24 cellular contexts compared by ENCODE assay signal in genomic region chr4:185925910-185926360, GRCh38.
DNase-seq lines count a peak whose midpoint lies in the region; ATAC-seq, FAIRE-seq and TF ChIP-seq lines count a peak whose summit lies in the region.
"Had no signal": no experiment of that assay in that cellular context is flagged by ENCODE, and none has a peak within 500 bp of the region (broad histone marks: within the 10 kb centered on the region; RNA-seq: fewer than 3 reads in every experiment).

No MANE protein-coding gene starts in this region.

- H3K4me1 Mint-ChIP-seq in HFFc6 (ENCODE audit: low read depth) = 0 out of 2 replicates have a peak, but pooled peaks cover 5% of the 10 kb centered on the region
- no peaks in the 10 kb centered on the region for H3K4me1 Mint-ChIP-seq in naive thymus-derived CD4-positive, alpha-beta T cell
- H3K4me1 Mint-ChIP-seq: activated B cell treated with CpG ODN at 0.5 μM for 24 hours; activated T-helper 17 cell treated with anti-CD3 and anti-CD28 coated beads, Interleukin-2, amount 50 U/mL, for 72 hours had no signal

- H3K18ac ChIP-seq in H1 (ENCODE audit: extremely low read depth, low read length) = peak overlapping the region; percentile 52

- H3K36me3 ChIP-seq in BE2C = no peaks in the 10 kb centered on the region
- no peaks in the 10 kb centered on the region for H3K36me3 ChIP-seq in H1 (ENCODE audit: control insufficient read depth in 2 of 4, insufficient read depth in 4 of 4, low read length in 3 of 4)
- H3K36me3 ChIP-seq in naive thymus-derived CD4-positive, alpha-beta T cell (ENCODE audit: control insufficient read depth in 2 of 3, insufficient read depth in 3 of 3, low read length in 3 of 3) = no peaks in the 10 kb centered on the region
- H3K36me3 ChIP-seq: lower lobe of right lung, suprapubic skin, uterus had no signal

- H4K20me1 ChIP-seq in H1 (replicated peaks in 1 of 2; ENCODE audit: control insufficient read depth in 1 of 2, insufficient read depth in 2 of 2, low read length in 2 of 2) = no peaks in the 10 kb centered on the region

- H2BK12ac ChIP-seq in H1 (ENCODE audit: low read depth, low read length) = peak overlapping the region; percentile 90; the same call in 1 of the 2 replicates

- no peak for ATAC-seq in naive thymus-derived CD4-positive, alpha-beta T cell
- ATAC-seq: activated T-helper 17 cell treated with anti-CD3 and anti-CD28 coated beads, Interleukin-2, amount 50 U/mL, for 72 hours had no signal

- H3K9me3 Mint-ChIP-seq in HFFc6 = no peaks in the 10 kb centered on the region
- peaks cover 0 to 9% (median 5%) of the 10 kb centered on the region in 11 donors for H3K9me3 Mint-ChIP-seq in naive thymus-derived CD4-positive, alpha-beta T cell
- H3K9me3 Mint-ChIP-seq: activated T-helper 17 cell treated with anti-CD3 and anti-CD28 coated beads, Interleukin-2, amount 50 U/mL, for 72 hours had no signal

- no peaks in the 10 kb centered on the region for H3K79me1 ChIP-seq in H1 (ENCODE audit: low read depth, low read length)

- DNase-seq in BE2C (peak; percentile 68), HEK293T (ENCODE audit: extremely low spot score) (peak; percentile 49), H1 (ENCODE audit: low read depth in 1 of 2, low spot score in 2 of 2) (no peak), islet precursor cell (peak; percentile 76), DMS153 treated with DMSO at 0.1 percent for 48 hours (lab: John Stamatoyannopoulos, UW; ENCODE audit: unreplicated experiment) (no peak), HFFc6 (no peak), OCI-M1 (lab: John Stamatoyannopoulos, UW) (no peak)
- no peak for DNase-seq in naive thymus-derived CD4-positive, alpha-beta T cell
- DNase-seq: activated B cell treated with CpG ODN at 0.5 μM for 24 hours; activated CD4-positive, alpha-beta T cell treated with anti-CD3 and anti-CD28 coated beads, Interleukin-2, amount 50 U/mL, for 48 hours; activated CD8-positive, alpha-beta memory T cell treated with anti-CD3 and anti-CD28 coated beads, Interleukin-2, amount 50 U/mL, for 48 hours; AML-193; cerebellar nuclear complex; head of caudate nucleus; immature natural killer cell; lower lobe of right lung; NCI-H1417 treated with DMSO at 0.1 percent for 48 hours; NCI-H2081 treated with DMSO at 0.1 percent for 48 hours; NCI-H446 treated with DMSO at 0.1 percent for 48 hours; stimulated activated CD4-positive, alpha-beta T cell treated with anti-CD3 and anti-CD28 coated beads, Interleukin-2, amount 100 ng/mL, for 24 hours; uterus had no signal

- no peaks in the 10 kb centered on the region for H3K27me3 ChIP-seq in BE2C
- no peaks in the 10 kb centered on the region for H3K27me3 ChIP-seq in H1 (replicated peaks in 1 of 4; ENCODE audit: control insufficient read depth in 3 of 4, extremely low read depth in 1 of 4, insufficient read depth in 3 of 4, low read length in 3 of 4)
- H3K27me3 ChIP-seq in naive thymus-derived CD4-positive, alpha-beta T cell (ENCODE audit: control insufficient read depth in 2 of 2, insufficient read depth in 2 of 2, low read length in 2 of 2) = no peaks in the 10 kb centered on the region
- H3K27me3 ChIP-seq: suprapubic skin, uterus had no signal

- POLR2A ChIA-PET in HEK293T (lab: Yijun Ruan, JAX) = interaction anchor here (1.1 kb wide), 1 partner anchor 115 kb away, joined by 3 read pairs; the partner anchor contains the start of gene SORBS2
- POLR2A ChIA-PET in H1 (lab: Charles Lee; ENCODE audit: partially characterized antibody) = no interaction called here
- POLR2A ChIA-PET in naive thymus-derived CD4-positive, alpha-beta T cell (lab: Charles Lee) = no interaction called here

- no peak for TF ChIP-seq EP300 in H1 (IDR thresholded peaks at IDR 0.05; ENCODE audit: borderline replicate concordance in 1 of 2, low read depth in 2 of 2, low read length in 2 of 2)

- no peak overlapping the region for H4K91ac ChIP-seq in H1 (replicated peaks; ENCODE audit: insufficient read length, low read length)

- H3K4ac ChIP-seq in H1 (replicated peaks; ENCODE audit: insufficient read length, low read depth, low read length) = no peak overlapping the region

- H2BK15ac ChIP-seq in H1 (ENCODE audit: low read length) = peak overlapping the region; percentile 66; the same call in 1 of the 2 replicates

- H3K4me3 Mint-ChIP-seq in HFFc6 = no peak overlapping the region
- H3K4me3 Mint-ChIP-seq in naive thymus-derived CD4-positive, alpha-beta T cell = no peak overlapping the region
- H3K4me3 Mint-ChIP-seq: activated B cell treated with CpG ODN at 0.5 μM for 24 hours; activated naive CD8-positive, alpha-beta T cell; activated T-helper 17 cell treated with anti-CD3 and anti-CD28 coated beads, Interleukin-2, amount 50 U/mL, for 72 hours; immature natural killer cell had no signal

- H3K79me2 ChIP-seq in H1 (ENCODE audit: control insufficient read depth in 1 of 2, insufficient read depth in 2 of 2, low read length in 2 of 2) = no peaks in the 10 kb centered on the region

- H3K4me3 ChIP-seq in BE2C (ENCODE audit: low read depth, low read length) (peak overlapping the region; percentile 55), H1 (ENCODE audit: extremely low read depth in 1 of 4, insufficient read depth in 2 of 4, low read depth in 3 of 4, low read length in 4 of 4) (no peak overlapping the region)
- H3K4me3 ChIP-seq in naive thymus-derived CD4-positive, alpha-beta T cell (ENCODE audit: low read length) = no peak overlapping the region
- H3K4me3 ChIP-seq: lower lobe of right lung, suprapubic skin, uterus had no signal

- H2BK20ac ChIP-seq in H1 (ENCODE audit: low read length) = peak overlapping the region; percentile 5; the same call in 1 of the 2 replicates

- H3K23ac ChIP-seq in H1 (ENCODE audit: insufficient read length) = no peak overlapping the region

- no peak overlapping the region for H3K27ac Mint-ChIP-seq in HFFc6
- no peak overlapping the region for H3K27ac Mint-ChIP-seq in naive thymus-derived CD4-positive, alpha-beta T cell
- H3K27ac Mint-ChIP-seq: activated B cell treated with CpG ODN at 0.5 μM for 24 hours; activated naive CD8-positive, alpha-beta T cell; activated T-helper 17 cell treated with anti-CD3 and anti-CD28 coated beads, Interleukin-2, amount 50 U/mL, for 72 hours; immature natural killer cell had no signal

- TF ChIP-seq CTCF in BE2C (IDR thresholded peaks at IDR 0.05; ENCODE audit: low read depth, low read length) = 0 out of 2 replicates have a peak, but pooled peaks have one; percentile 4
- no peak for TF ChIP-seq CTCF in H1 (IDR thresholded peaks at IDR 0.05; ENCODE audit: control extremely low read depth in 1 of 3, insufficient read depth in 1 of 3, low read depth in 1 of 3, low read length in 3 of 3)
- no peak for TF ChIP-seq CTCF in HFFc6 (IDR thresholded peaks at IDR 0.05)

- H2AK5ac ChIP-seq in H1 (ENCODE audit: low read depth, low read length) = no peak overlapping the region

- 0 out of 4 replicates have a peak overlapping the region, but pooled peaks of 1 of the 2 experiments have one; percentile 20 for H3K4me2 ChIP-seq in H1 (ENCODE audit: insufficient read depth in 1 of 2, low read depth in 2 of 2, low read length in 2 of 2)

- no peak overlapping the region; a peak in 1 of 7 replicates for H3K9ac ChIP-seq in H1 (replicated peaks in 1 of 4; ENCODE audit: extremely low read depth in 1 of 4, low read depth in 3 of 4, low read length in 3 of 4)

- intact Hi-C loops in naive thymus-derived CD4-positive, alpha-beta T cell (cut with micrococcal nuclease) = no loop called here

- H3K27me3 Mint-ChIP-seq in HFFc6 (ENCODE audit: insufficient read depth) = peaks cover 16% of the 10 kb centered on the region
- H3K27me3 Mint-ChIP-seq in naive thymus-derived CD4-positive, alpha-beta T cell = peaks cover 0 to 27% (median 15%) of the 10 kb centered on the region in 5 donors

- WGBS in H1 (ENCODE audit: extremely low coverage in 1 of 2, insufficient coverage in 1 of 2, insufficient read length in 1 of 2, insufficient replicate concordance in 2 of 2, low coverage in 1 of 2, low lambda C conversion rate in 2 of 2, missing lambda C conversion rate in 1 of 2), 2 experiments = 85% methylated on average over 15 of the region's 15 CpGs; no CpG with 5 or more reads in 1 of the 2 experiments

- H2BK120ac ChIP-seq in H1 (replicated peaks; ENCODE audit: low read depth, low read length) = no peak overlapping the region

- no peaks in the 10 kb centered on the region for H3K9me3 ChIP-seq in BE2C
- H3K9me3 ChIP-seq in H1 (ENCODE audit: insufficient read depth in 2 of 2, low read depth in 1 of 2, low read length in 1 of 2) = peaks cover 4% of the 10 kb centered on the region in 2 experiments; a peak in 3 of 4 replicates
- H3K9me3 ChIP-seq in naive thymus-derived CD4-positive, alpha-beta T cell (ENCODE audit: control insufficient read depth in 2 of 3, low read length in 3 of 3) = no peaks in the 10 kb centered on the region
- H3K9me3 ChIP-seq: lower lobe of right lung, suprapubic skin, uterus had no signal

- H4K8ac ChIP-seq in H1 (ENCODE audit: extremely low read depth, insufficient read depth, low read length) = no peak overlapping the region

- peak overlapping the region; percentile 100 for H2AFZ ChIP-seq in H1 (ENCODE audit: low read length)

- no peaks in the 10 kb centered on the region for H3K23me2 ChIP-seq in H1 (ENCODE audit: low read depth, low read length)

- H3K36me3 Mint-ChIP-seq in HFFc6 (ENCODE audit: low read depth) = no peaks in the 10 kb centered on the region
- H3K36me3 Mint-ChIP-seq in naive thymus-derived CD4-positive, alpha-beta T cell = no peaks in the 10 kb centered on the region
- H3K36me3 Mint-ChIP-seq: activated naive CD8-positive, alpha-beta T cell had no signal

- no peak overlapping the region for H3K27ac ChIP-seq in H1 (ENCODE audit: low read depth, low read length)
- no peak overlapping the region for H3K27ac ChIP-seq in naive thymus-derived CD4-positive, alpha-beta T cell (ENCODE audit: low read depth, low read length)
- H3K27ac ChIP-seq: lower lobe of right lung, suprapubic skin, uterus had no signal

- TF ChIP-seq RAD21 in H1 (IDR thresholded peaks at IDR 0.05 in 1 of 2, conservative IDR thresholded peaks at IDR 0.05 in 1 of 2; ENCODE audit: low read depth in 2 of 2, low read length in 2 of 2) = no peak

- H3K56ac ChIP-seq in H1 (replicated peaks; ENCODE audit: insufficient read length, low read depth, low read length) = no peak overlapping the region

- CTCF ChIA-PET in HEK293T (lab: Yijun Ruan, JAX) (interaction anchor here (0.6 kb wide), 1 partner anchor 217 kb away, joined by 4 read pairs; no protein-coding TSS in a partner anchor), H1 (lab: Charles Lee; ENCODE audit: partially characterized antibody) (no interaction called here)
- CTCF ChIA-PET in naive thymus-derived CD4-positive, alpha-beta T cell (lab: Charles Lee) = no interaction called here

- no peak for TF ChIP-seq POLR2A in H1 (IDR thresholded peaks at IDR 0.05; ENCODE audit: control extremely low read depth in 1 of 2, low read depth in 2 of 2, low read length in 2 of 2)

- no peak for FAIRE-seq in H1 (lab: Jason Lieb, UNC)

- peak overlapping the region; percentile 41; the same call in 1 of the 2 replicates for H2BK5ac ChIP-seq in H1 (ENCODE audit: low read depth, low read length)

- H3K14ac ChIP-seq in H1 (ENCODE audit: insufficient read length) = no peak overlapping the region

- H4K5ac ChIP-seq in H1 (ENCODE audit: insufficient read length, low read depth, low read length) = no peak overlapping the region

- H3K4me1 ChIP-seq in BE2C (peaks cover 19% of the 10 kb centered on the region), H1 (replicated peaks in 1 of 4; ENCODE audit: control insufficient read depth in 3 of 4, insufficient read depth in 4 of 4, low read length in 3 of 4) (peaks cover 0 to 5% (median 2%) of the 10 kb centered on the region in 4 experiments; a peak in 3 of 7 replicates)
- no peaks in the 10 kb centered on the region for H3K4me1 ChIP-seq in naive thymus-derived CD4-positive, alpha-beta T cell (ENCODE audit: control insufficient read depth in 2 of 2, insufficient read depth in 2 of 2, low read length in 2 of 2)
- H3K4me1 ChIP-seq: suprapubic skin, uterus had no signal

Comparison
In these comparisons a context has a peak if more than half of its experiments do, and no peak if none do; other contexts are left out.
1. DNase-seq: peak in BE2C (single experiment), HEK293T (single experiment) and islet precursor cell (single experiment); none in H1 (0 of 2), DMS153 treated with DMSO at 0.1 percent for 48 hours (single experiment), HFFc6 (single experiment), naive thymus-derived CD4-positive, alpha-beta T cell (0 of 9) and OCI-M1 (single experiment).